In the genomic region with DNA sequence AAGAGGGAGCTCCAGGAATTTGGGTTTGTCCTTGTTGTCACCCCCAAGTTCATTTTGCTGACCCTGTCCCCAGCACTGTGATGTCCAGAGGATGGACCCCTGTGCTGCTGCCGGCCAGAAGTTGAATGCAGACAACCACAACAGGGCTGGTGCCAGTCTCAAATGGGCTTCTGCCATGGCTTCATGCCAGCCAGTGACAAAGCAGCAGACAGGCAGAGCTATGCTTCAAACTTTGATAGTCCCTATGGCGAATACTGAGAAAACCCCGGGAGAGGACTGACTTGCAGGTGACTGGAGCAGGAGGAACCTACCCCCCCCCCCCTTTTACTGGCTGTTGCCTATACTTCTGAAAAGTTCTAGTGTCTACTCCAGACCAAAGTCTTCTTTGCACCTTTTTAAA, we compare ENCODE assay signal across 1 cellular context.
TF ChIP-seq lines count a peak whose summit lies in the region.

No MANE protein-coding gene starts in this region.

TF ChIP-seq in HCT116, 20 proteins besides CTCF, POLR2A, EP300 and RAD21 (continued from another document):
- TF ChIP-seq, protein P1, sequence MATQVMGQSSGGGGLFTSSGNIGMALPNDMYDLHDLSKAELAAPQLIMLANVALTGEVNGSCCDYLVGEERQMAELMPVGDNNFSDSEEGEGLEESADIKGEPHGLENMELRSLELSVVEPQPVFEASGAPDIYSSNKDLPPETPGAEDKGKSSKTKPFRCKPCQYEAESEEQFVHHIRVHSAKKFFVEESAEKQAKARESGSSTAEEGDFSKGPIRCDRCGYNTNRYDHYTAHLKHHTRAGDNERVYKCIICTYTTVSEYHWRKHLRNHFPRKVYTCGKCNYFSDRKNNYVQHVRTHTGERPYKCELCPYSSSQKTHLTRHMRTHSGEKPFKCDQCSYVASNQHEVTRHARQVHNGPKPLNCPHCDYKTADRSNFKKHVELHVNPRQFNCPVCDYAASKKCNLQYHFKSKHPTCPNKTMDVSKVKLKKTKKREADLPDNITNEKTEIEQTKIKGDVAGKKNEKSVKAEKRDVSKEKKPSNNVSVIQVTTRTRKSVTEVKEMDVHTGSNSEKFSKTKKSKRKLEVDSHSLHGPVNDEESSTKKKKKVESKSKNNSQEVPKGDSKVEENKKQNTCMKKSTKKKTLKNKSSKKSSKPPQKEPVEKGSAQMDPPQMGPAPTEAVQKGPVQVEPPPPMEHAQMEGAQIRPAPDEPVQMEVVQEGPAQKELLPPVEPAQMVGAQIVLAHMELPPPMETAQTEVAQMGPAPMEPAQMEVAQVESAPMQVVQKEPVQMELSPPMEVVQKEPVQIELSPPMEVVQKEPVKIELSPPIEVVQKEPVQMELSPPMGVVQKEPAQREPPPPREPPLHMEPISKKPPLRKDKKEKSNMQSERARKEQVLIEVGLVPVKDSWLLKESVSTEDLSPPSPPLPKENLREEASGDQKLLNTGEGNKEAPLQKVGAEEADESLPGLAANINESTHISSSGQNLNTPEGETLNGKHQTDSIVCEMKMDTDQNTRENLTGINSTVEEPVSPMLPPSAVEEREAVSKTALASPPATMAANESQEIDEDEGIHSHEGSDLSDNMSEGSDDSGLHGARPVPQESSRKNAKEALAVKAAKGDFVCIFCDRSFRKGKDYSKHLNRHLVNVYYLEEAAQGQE (IDR thresholded peaks at IDR 0.05; ENCODE audit: low read depth) = no peak
